8 cellular contexts compared by ENCODE assay signal in the genomic region with DNA sequence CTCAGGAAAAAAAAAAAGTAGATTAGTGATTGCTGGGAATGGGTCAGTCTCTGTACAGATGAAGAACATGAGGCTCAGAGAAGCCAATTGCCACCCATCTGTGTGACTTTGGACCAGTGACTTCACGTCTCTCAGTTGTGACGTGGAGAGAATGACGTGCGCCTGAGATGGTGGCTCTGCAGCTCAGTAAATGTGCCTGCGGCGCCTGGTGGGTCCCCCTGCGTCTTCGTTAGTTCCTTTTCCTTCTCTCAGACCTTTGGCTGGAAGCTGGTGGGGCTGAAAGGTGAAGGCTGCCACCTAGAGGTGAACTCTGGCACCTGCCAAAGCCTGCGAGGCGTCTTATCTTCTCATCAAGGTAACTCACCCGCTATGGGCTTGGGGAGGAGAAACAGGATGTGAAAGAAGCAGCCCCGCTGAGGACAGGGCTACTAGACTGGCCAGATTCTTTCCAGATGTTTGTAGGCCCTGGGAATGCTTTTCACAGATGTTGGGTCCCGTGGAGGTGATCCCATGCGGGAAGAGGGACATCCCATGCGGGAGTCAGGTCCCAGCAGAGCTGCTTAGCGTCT. TPM values are rescaled to one million over a fixed set of nuclear protein-coding genes. Genes with fewer than 3 reads are reported as not detected.
A peak's percentile ranks its signal among the peaks of the same experiment; 100 is the strongest.
DNase-seq lines count a peak whose midpoint lies in the region; FAIRE-seq and TF ChIP-seq lines count a peak whose summit lies in the region.

No MANE protein-coding gene starts in this region.

- H3K9me3 Mint-ChIP-seq in activated T-cell treated with anti-CD3 and anti-CD28 coated beads, Interleukin-2, amount 50 U/mL, for 24 hours, result no peaks in the 10 kb centered on the region
- no peaks in the 10 kb centered on the region for H3K9me3 Mint-ChIP-seq in stimulated activated naive CD8-positive, alpha-beta T cell treated with anti-CD3 and anti-CD28 coated beads, Interleukin-15, Interleukin-2, amounts not matched to agents 100 ng/mL and 50 ng/mL, for 24 hours

- H3K9me3 ChIP-seq in fibroblast of lung (ENCODE audit: control insufficient read depth, insufficient read depth, low read depth, low read length), result no peaks in the 10 kb centered on the region
- H3K9me3 ChIP-seq in neural cell (ENCODE audit: low read length), result no peaks in the 10 kb centered on the region

- no peak overlapping the region for H3K4me3 ChIP-seq in LNCaP clone FGC (ENCODE audit: low read depth, low read length)
- peak overlapping the region in 1 of 4 experiments; percentile 24 for H3K4me3 ChIP-seq in fibroblast of lung (replicated peaks in 1 of 4; ENCODE audit: control extremely low read depth in 1 of 4, insufficient read depth in 1 of 4, low read depth in 3 of 4, low read length in 4 of 4)
- no peak overlapping the region for H3K4me3 ChIP-seq in neural cell (ENCODE audit: low read length)

- peak overlapping the region; percentile 39 for H3K4me3 Mint-ChIP-seq in activated T-cell treated with anti-CD3 and anti-CD28 coated beads, Interleukin-2, amount 50 U/mL, for 24 hours
- H3K4me3 Mint-ChIP-seq in stimulated activated naive CD8-positive, alpha-beta T cell treated with anti-CD3 and anti-CD28 coated beads, Interleukin-15, Interleukin-2, amounts not matched to agents 100 ng/mL and 50 ng/mL, for 24 hours, result peak overlapping the region; percentile 3

- H3K36me3 Mint-ChIP-seq in activated T-cell treated with anti-CD3 and anti-CD28 coated beads, Interleukin-2, amount 50 U/mL, for 24 hours (ENCODE audit: low read depth), result no peaks in the 10 kb centered on the region
- H3K36me3 Mint-ChIP-seq in stimulated activated naive CD8-positive, alpha-beta T cell treated with anti-CD3 and anti-CD28 coated beads, Interleukin-15, Interleukin-2, amounts not matched to agents 100 ng/mL and 50 ng/mL, for 24 hours (ENCODE audit: low read depth), result no peaks in the 10 kb centered on the region

- peak; percentile 93 for TF ChIP-seq RAD21 in neural cell (conservative IDR thresholded peaks at IDR 0.05)

- H3K27ac ChIP-seq in fibroblast of lung (ENCODE audit: insufficient read depth, low read length) (no peak overlapping the region), neural cell (ENCODE audit: low read length) (no peak overlapping the region)

- no peaks in the 10 kb centered on the region for H3K36me3 ChIP-seq in fibroblast of lung (ENCODE audit: control insufficient read depth, insufficient read depth, low read length)
- no peaks in the 10 kb centered on the region for H3K36me3 ChIP-seq in neural cell (ENCODE audit: insufficient read depth, low read length)

- peak overlapping the region; percentile 55 for H3K27ac Mint-ChIP-seq in activated T-cell treated with anti-CD3 and anti-CD28 coated beads, Interleukin-2, amount 50 U/mL, for 24 hours
- no peak overlapping the region for H3K27ac Mint-ChIP-seq in stimulated activated naive CD8-positive, alpha-beta T cell treated with anti-CD3 and anti-CD28 coated beads, Interleukin-15, Interleukin-2, amounts not matched to agents 100 ng/mL and 50 ng/mL, for 24 hours

- H3K9me2 ChIP-seq in neural cell (ENCODE audit: insufficient read depth, low read length), result no peaks in the 10 kb centered on the region

- DNase-seq in DMS53 treated with DMSO at 0.1 percent for 48 hours (lab: John Stamatoyannopoulos, UW; ENCODE audit: unreplicated experiment), result peak; percentile 96
- peak; percentile 94 for DNase-seq in H4 (ENCODE audit: low spot score)
- DNase-seq in LNCaP clone FGC (ENCODE audit: low read depth), result peak; percentile 56
- peak; percentile 88 for DNase-seq in RCC 7860 (ENCODE audit: low spot score)
- peak; percentile 94 for DNase-seq in activated T-cell treated with anti-CD3 and anti-CD28 coated beads, Interleukin-2, amount 50 U/mL, for 24 hours
- DNase-seq in fibroblast of lung (ENCODE audit: low read depth in 2 of 2), result peak; percentile 81 to 88

- peak; percentile 36 for TF ChIP-seq EP300 in neural cell (conservative IDR thresholded peaks at IDR 0.05; ENCODE audit: poor library complexity, severe bottlenecking)

- H2AFZ ChIP-seq in fibroblast of lung (ENCODE audit: low read length), result peak overlapping the region; percentile 86
- no peak overlapping the region for H2AFZ ChIP-seq in neural cell (ENCODE audit: low read depth, low read length)

- peak overlapping the region; percentile 72 for H3K4me2 ChIP-seq in fibroblast of lung (ENCODE audit: extremely low read depth, insufficient read depth, low read length)
- no peak overlapping the region for H3K4me2 ChIP-seq in neural cell (ENCODE audit: low read length)

- H3K79me2 ChIP-seq in fibroblast of lung (ENCODE audit: control insufficient read depth, insufficient read depth, low read length) (no peaks in the 10 kb centered on the region), neural cell (replicated peaks; ENCODE audit: insufficient read depth, low read length) (no peaks in the 10 kb centered on the region)

- H4K20me1 ChIP-seq in fibroblast of lung (ENCODE audit: control insufficient read depth, extremely low read depth, insufficient read depth, low read length) (no peaks in the 10 kb centered on the region), neural cell (ENCODE audit: insufficient read depth) (no peaks in the 10 kb centered on the region)

- H3K4me1 Mint-ChIP-seq in activated T-cell treated with anti-CD3 and anti-CD28 coated beads, Interleukin-2, amount 50 U/mL, for 24 hours (ENCODE audit: low read depth), result peaks cover 22% of the 10 kb centered on the region
- H3K4me1 Mint-ChIP-seq in stimulated activated naive CD8-positive, alpha-beta T cell treated with anti-CD3 and anti-CD28 coated beads, Interleukin-15, Interleukin-2, amounts not matched to agents 100 ng/mL and 50 ng/mL, for 24 hours (ENCODE audit: low read depth), result peaks cover 26% of the 10 kb centered on the region

- no peaks in the 10 kb centered on the region for H3K27me3 ChIP-seq in fibroblast of lung (ENCODE audit: control insufficient read depth, insufficient read depth, low read length)
- no peaks in the 10 kb centered on the region for H3K27me3 ChIP-seq in neural cell (ENCODE audit: insufficient read depth, low read depth, low read length)

- H3K9ac ChIP-seq in fibroblast of lung (ENCODE audit: insufficient read depth, low read length) (no peak overlapping the region), neural cell (ENCODE audit: low read length) (no peak overlapping the region)

- H3F3A ChIP-seq in neural cell (ENCODE audit: insufficient read depth, low read length, poor library complexity, severe bottlenecking), result no peaks in the 10 kb centered on the region

- peak; percentile 45 for FAIRE-seq in RCC 7860 (lab: Jason Lieb, UNC)

- H3K4me1 ChIP-seq in fibroblast of lung (ENCODE audit: control insufficient read depth, extremely low read depth, insufficient read depth, low read length), result peaks cover 5% of the 10 kb centered on the region

- no peaks in the 10 kb centered on the region for H3K27me3 Mint-ChIP-seq in activated T-cell treated with anti-CD3 and anti-CD28 coated beads, Interleukin-2, amount 50 U/mL, for 24 hours
- H3K27me3 Mint-ChIP-seq in stimulated activated naive CD8-positive, alpha-beta T cell treated with anti-CD3 and anti-CD28 coated beads, Interleukin-15, Interleukin-2, amounts not matched to agents 100 ng/mL and 50 ng/mL, for 24 hours, result no peaks in the 10 kb centered on the region

- TF ChIP-seq CTCF in LNCaP clone FGC (IDR thresholded peaks at IDR 0.05; ENCODE audit: control insufficient read depth, extremely low read depth, insufficient read depth), result peak; percentile 68
- peak; percentile 95 to 97 for TF ChIP-seq CTCF in fibroblast of lung (conservative IDR thresholded peaks at IDR 0.05 in 1 of 2, IDR thresholded peaks at IDR 0.05 in 1 of 2; ENCODE audit: low read depth in 1 of 2, low read length in 2 of 2)
- peak; percentile 96 for TF ChIP-seq CTCF in neural cell (IDR thresholded peaks at IDR 0.05; ENCODE audit: poor library complexity, severe bottlenecking)

TF ChIP-seq in neural cell, 6 proteins besides CTCF, POLR2A, EP300 and RAD21 (continues in another document):
- TF ChIP-seq MXI1 (conservative IDR thresholded peaks at IDR 0.05; ENCODE audit: poor library complexity, severe bottlenecking), result peak; percentile 31
- TF ChIP-seq TAF1 (IDR thresholded peaks at IDR 0.05; ENCODE audit: low read depth), result no peak

RNA-seq across cellular contexts. Expression of a gene that starts 8.7 kb away (rescaled TPM):
- total RNA-seq in H4 (2014; rRNA removed; shearing (Covaris generic)), result 4.4 and 5.2 TPM in 2 replicates
- total RNA-seq in fibroblast of lung, result 0.17 TPM in 1 of 2 replicates, not detected in the other
- polyA plus RNA-seq in fibroblast of lung, result 0.26 and 0.85 TPM in 2 replicates
- 0.58 and 1.8 TPM in 2 replicates for polyA plus RNA-seq in fibroblast of lung (2012)
- 1.4 and 6.8 TPM in 2 replicates for polyA minus RNA-seq in fibroblast of lung (ENCODE audit: low replicate concordance)
- polyA plus RNA-seq in neural cell, result 0.16 and 0.50 TPM in 2 replicates
- polyA minus RNA-seq in neural cell, result 0.24 and 0.35 TPM in 2 replicates

RNA-seq across cellular contexts. Expression of a gene that starts 19.5 kb away (rescaled TPM):
- total RNA-seq in H4 (2014; rRNA removed; shearing (Covaris generic)), result 543 and 586 TPM in 2 replicates
- total RNA-seq in fibroblast of lung, result 9.9 and 42.9 TPM in 2 replicates
- polyA plus RNA-seq in fibroblast of lung (23.0 and 35.2 TPM in 2 replicates), neural cell (8.0 and 10.2 TPM in 2 replicates)
- polyA plus RNA-seq in fibroblast of lung (2012), result 28.8 and 44.1 TPM in 2 replicates
- polyA minus RNA-seq in fibroblast of lung (ENCODE audit: low replicate concordance) (21.5 and 54.2 TPM in 2 replicates), neural cell (3.4 and 6.1 TPM in 2 replicates)

RNA-seq across cellular contexts. Expression of a gene that starts 55.8 kb away (rescaled TPM):
- total RNA-seq in H4 (2014; rRNA removed; shearing (Covaris generic)), result 18.4 and 36.3 TPM in 2 replicates
- 73.2 and 79.1 TPM in 2 replicates for total RNA-seq in fibroblast of lung
- polyA plus RNA-seq in fibroblast of lung (14.2 and 19.9 TPM in 2 replicates), neural cell (14.7 and 24.9 TPM in 2 replicates)
- polyA plus RNA-seq in fibroblast of lung (2012), result 15.6 and 21.0 TPM in 2 replicates
- polyA minus RNA-seq in fibroblast of lung (ENCODE audit: low replicate concordance) (59.3 and 90.7 TPM in 2 replicates), neural cell (14.8 and 15.6 TPM in 2 replicates)

Comparison
In these comparisons a context has a peak if more than half of its experiments do, and no peak if none do; other contexts are left out.
1. RNA of a gene that starts 19.5 kb away (total RNA-seq): 543 to 586 TPM in H4; 9.9 to 42.9 TPM in fibroblast of lung; every median in the first group is over 10 times any median in the second.
2. Peak in every context shown above with its lines, with median percentiles within 50 percentile points of each other: DNase-seq and CTCF ChIP-seq.